8 cellular contexts compared by ENCODE assay signal in genomic region chr3:48301020-48301813, GRCh38. TPM values are rescaled to one million over a fixed set of nuclear protein-coding genes. Genes with fewer than 3 reads are reported as not detected.
DNase-seq lines count a peak whose midpoint lies in the region; ATAC-seq and TF ChIP-seq lines count a peak whose summit lies in the region.

TSS of gene NME6 (minus strand) at chr3:48301367.

- H3K4me1 ChIP-seq in Peyer's patch (peaks cover 0 to 20% (median 1%) of the 10 kb centered on the region in 4 donors), muscle layer of duodenum (ENCODE audit: control insufficient read depth in 1 of 2, insufficient read depth in 2 of 2, low read length in 2 of 2) (peaks cover 0 to 8% of the 10 kb centered on the region in 2 donors)

- DNase-seq in DMS 273 treated with DMSO at 0.1 percent for 48 hours (lab: John Stamatoyannopoulos, UW), result peak; percentile 51
- DNase-seq in Peyer's patch, result peak; percentile 89 to 96 (median 95)
- peak; percentile 98 for DNase-seq in activated T-cell treated with anti-CD3 and anti-CD28 coated beads, Interleukin-2, amount 50 U/mL, for 48 hours
- peak; percentile 86 for DNase-seq in stimulated activated CD8-positive, alpha-beta memory T cell treated with anti-CD3 and anti-CD28 coated beads, Interleukin-7, amount 100 ng/mL, for 24 hours (ENCODE audit: low read depth)

- peak in 3 of 6 experiments; percentile 10 to 28 (median 14) for TF ChIP-seq CTCF in Peyer's patch (IDR thresholded peaks at IDR 0.05)

- H3K27ac ChIP-seq in KOPT-K1 (ENCODE audit: low read depth, low read length, poor library complexity, severe bottlenecking) (peak within 1 kb of the TSS; percentile 96), Peyer's patch (peak within 1 kb of the TSS; percentile 93 to 98 (median 96)), muscle layer of duodenum (ENCODE audit: low read length) (peak within 1 kb of the TSS; percentile 78)

- H3K9me3 ChIP-seq in KOPT-K1 (ENCODE audit: insufficient read depth, low read length, poor library complexity, severe bottlenecking), result no peaks in the 10 kb centered on the region
- H3K9me3 ChIP-seq in Peyer's patch, result no peaks in the 10 kb centered on the region
- no peaks in the 10 kb centered on the region for H3K9me3 ChIP-seq in muscle layer of duodenum (ENCODE audit: control insufficient read depth in 1 of 2, low read length in 2 of 2)

- no peaks in the 10 kb centered on the region for H3K27me3 ChIP-seq in Peyer's patch
- no peaks in the 10 kb centered on the region for H3K27me3 ChIP-seq in muscle layer of duodenum (ENCODE audit: low read depth, low read length)

- H3K36me3 ChIP-seq in KOPT-K1 (ENCODE audit: insufficient read depth, low read length) (peaks cover 27% of the 10 kb centered on the region), Peyer's patch (peaks cover 0 to 22% (median 0%) of the 10 kb centered on the region in 3 donors), muscle layer of duodenum (ENCODE audit: control insufficient read depth in 1 of 2, insufficient read depth in 2 of 2, low read length in 2 of 2) (peaks cover 15 to 17% of the 10 kb centered on the region in 2 donors)

- peak; percentile 82 for ATAC-seq in GM21723 (IDR thresholded peaks at IDR 0.05; ENCODE audit: unreplicated experiment)
- ATAC-seq in esophagus mucosa, result peak; percentile 95

- peak; percentile 53 to 70 for TF ChIP-seq POLR2A in Peyer's patch (IDR thresholded peaks at IDR 0.05)

- H3K4me3 ChIP-seq in Peyer's patch (peak within 1 kb of the TSS; percentile 78 to 89 (median 87)), muscle layer of duodenum (ENCODE audit: low read depth in 1 of 2, low read length in 2 of 2) (peak within 1 kb of the TSS; percentile 86)

RNA-seq across cellular contexts. Expression of gene NME6, which starts in this region (rescaled TPM):
- total RNA-seq in Peyer's patch (10 to 100 TPM; 24.0 to 49.6 (median 39.2) TPM), esophagus mucosa (17.0 TPM)

Comparison
In these comparisons a context has a peak if more than half of its experiments do, and no peak if none do; other contexts are left out.
1. Peak in every context shown above with its lines: DNase-seq, ATAC-seq, H3K4me3 ChIP-seq and H3K27ac ChIP-seq.